ENCODE assay signal across 26 cellular contexts in the genomic region with DNA sequence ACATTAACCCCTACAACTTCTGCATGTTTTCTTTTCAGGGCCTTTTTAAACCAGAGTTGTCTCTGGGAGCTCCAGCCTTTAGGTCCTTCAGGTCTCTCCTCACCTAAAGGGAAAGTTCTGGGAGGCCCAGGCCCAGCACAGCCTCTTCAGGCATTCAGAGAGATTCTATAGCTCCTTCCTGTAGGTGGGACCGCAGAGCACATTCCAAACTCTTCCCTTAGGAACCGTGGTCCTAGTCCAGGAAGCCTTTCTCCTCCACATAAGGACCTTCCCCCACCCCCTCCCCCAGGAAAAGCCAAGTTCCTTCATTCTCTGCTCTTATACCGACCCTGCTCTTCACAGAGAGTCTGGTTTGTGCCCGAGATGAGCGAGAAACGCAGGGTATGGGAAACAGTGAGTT. TPM values are rescaled to one million over a fixed set of nuclear protein-coding genes. Genes with fewer than 3 reads are reported as not detected.
A peak's percentile ranks its signal among the peaks of the same experiment; 100 is the strongest.
DNase-seq lines count a peak whose midpoint lies in the region; ATAC-seq, FAIRE-seq and TF ChIP-seq lines count a peak whose summit lies in the region.
"Had no signal": no experiment of that assay in that cellular context is flagged by ENCODE, and none has a peak within 500 bp of the region (broad histone marks: within the 10 kb centered on the region; RNA-seq: fewer than 3 reads in every experiment).

No MANE protein-coding gene starts in this region.

- H3K9ac ChIP-seq in H1 (replicated peaks in 1 of 4; ENCODE audit: extremely low read depth in 1 of 4, low read depth in 3 of 4, low read length in 3 of 4): no peak overlapping the region
- H3K9ac ChIP-seq in neural progenitor cell: no peak overlapping the region
- H3K9ac ChIP-seq in colonic mucosa (ENCODE audit: low read depth in 2 of 2, low read length in 2 of 2): no peak overlapping the region
- H3K9ac ChIP-seq: KMS-11 had no signal

- no peaks in the 10 kb centered on the region for H3K79me1 ChIP-seq in H1 (ENCODE audit: low read depth, low read length)

- H2BK20ac ChIP-seq in H1 (ENCODE audit: low read length): no peak overlapping the region

- peaks cover 91% of the 10 kb centered on the region for H3K27me3 Mint-ChIP-seq in activated T-cell treated with anti-CD3 and anti-CD28 coated beads, Interleukin-2, amount 50 U/mL, for 72 hours (ENCODE audit: low read depth)
- H3K27me3 Mint-ChIP-seq in neural progenitor cell (ENCODE audit: insufficient read depth, low read depth) (peaks cover 53% of the 10 kb centered on the region), natural killer cell (ENCODE audit: low read depth in 2 of 2) (peaks cover 54 to 64% of the 10 kb centered on the region in 2 donors)

- H3K56ac ChIP-seq in H1 (replicated peaks; ENCODE audit: insufficient read length, low read depth, low read length): no peak overlapping the region

- H3K79me2 ChIP-seq in H1 (ENCODE audit: control insufficient read depth in 1 of 2, insufficient read depth in 2 of 2, low read length in 2 of 2) (no peaks in the 10 kb centered on the region), neural progenitor cell (ENCODE audit: low read depth) (no peaks in the 10 kb centered on the region)

- H4K91ac ChIP-seq in H1 (replicated peaks; ENCODE audit: insufficient read length, low read length): no peak overlapping the region

- H4K20me1 ChIP-seq in H1 (replicated peaks in 1 of 2; ENCODE audit: control insufficient read depth in 1 of 2, insufficient read depth in 2 of 2, low read length in 2 of 2): no peaks in the 10 kb centered on the region
- H4K20me1 ChIP-seq in neural progenitor cell (ENCODE audit: low read depth): peaks cover 26% of the 10 kb centered on the region

- no peak for TF ChIP-seq EP300 in H1 (IDR thresholded peaks at IDR 0.05; ENCODE audit: borderline replicate concordance in 1 of 2, low read depth in 2 of 2, low read length in 2 of 2)

- no peak overlapping the region for H3K18ac ChIP-seq in H1 (ENCODE audit: extremely low read depth, low read length)

- H3K9me3 ChIP-seq in H1 (ENCODE audit: insufficient read depth in 2 of 2, low read depth in 1 of 2, low read length in 1 of 2): no peaks in the 10 kb centered on the region
- no peaks in the 10 kb centered on the region for H3K9me3 ChIP-seq in neural progenitor cell (ENCODE audit: low read depth)
- H3K9me3 ChIP-seq in colonic mucosa: no peaks in the 10 kb centered on the region
- H3K9me3 ChIP-seq: BE2C, HAP-1 had no signal

- 0 out of 2 replicates have a peak overlapping the region, but pooled peaks have one; percentile 83 for H2BK15ac ChIP-seq in H1 (ENCODE audit: low read length)

- TF ChIP-seq CTCF in H1 (IDR thresholded peaks at IDR 0.05; ENCODE audit: control extremely low read depth in 1 of 3, insufficient read depth in 1 of 3, low read depth in 1 of 3, low read length in 3 of 3) (no peak), neural progenitor cell (IDR thresholded peaks at IDR 0.05) (no peak), colonic mucosa (IDR thresholded peaks at IDR 0.05) (no peak), natural killer cell (IDR thresholded peaks at IDR 0.05) (no peak)

- no peak overlapping the region for H4K8ac ChIP-seq in H1 (ENCODE audit: extremely low read depth, insufficient read depth, low read length)

- peaks cover 14% of the 10 kb centered on the region for H3K4me1 Mint-ChIP-seq in activated T-cell treated with anti-CD3 and anti-CD28 coated beads, Interleukin-2, amount 50 U/mL, for 72 hours (ENCODE audit: low read depth)
- H3K4me1 Mint-ChIP-seq in neural progenitor cell: peaks cover 16% of the 10 kb centered on the region
- H3K4me1 Mint-ChIP-seq in natural killer cell: peaks cover 4 to 8% of the 10 kb centered on the region in 2 donors

- intact Hi-C loops in colonic mucosa (cut with DNase I) (no loop called here), natural killer cell (cut with micrococcal nuclease) (no loop called here)

- no peak for FAIRE-seq in H1 (lab: Jason Lieb, UNC)

- DNase-seq in activated T-cell treated with anti-CD3 and anti-CD28 coated beads, Interleukin-2, amount 50 U/mL, for 72 hours: no peak
- DNase-seq in activated T-cell treated with anti-CD3 and anti-CD28 coated beads, Interleukin-2, amount 50 U/mL, for 48 hours: no peak
- no peak for DNase-seq in H1 (ENCODE audit: low read depth in 1 of 2, low spot score in 2 of 2)
- DNase-seq in neural progenitor cell (ENCODE audit: low spot score): no peak
- DNase-seq in EL: no peak
- no peak for DNase-seq in colonic mucosa
- DNase-seq in natural killer cell: no peak
- DNase-seq: 8988T; ACHN; BE2C; CD8-positive, alpha-beta memory T cell; DMS 273 treated with DMSO at 0.1 percent for 48 hours; DMS79; HFFc6; MM.1S; NCI-H2029; NCI-H446 treated with DMSO at 0.1 percent for 48 hours; NCI-H526; SHP77 had no signal

- peaks cover 0 to 10% (median 5%) of the 10 kb centered on the region in 4 experiments; a peak in 5 of 7 replicates for H3K4me1 ChIP-seq in H1 (replicated peaks in 1 of 4; ENCODE audit: control insufficient read depth in 3 of 4, insufficient read depth in 4 of 4, low read length in 3 of 4)
- H3K4me1 ChIP-seq in neural progenitor cell: peaks cover 10% of the 10 kb centered on the region
- peaks cover 5% of the 10 kb centered on the region for H3K4me1 ChIP-seq in colonic mucosa
- H3K4me1 ChIP-seq: BE2C had no signal

- POLR2A ChIA-PET in H1 (lab: Charles Lee; ENCODE audit: partially characterized antibody): interaction anchor here (1.2 to 1.5 kb wide), 2 partner anchors 9 to 11 kb away, joined by 4 read pairs; no protein-coding TSS in a partner anchor

- H3K36me3 ChIP-seq in H1 (ENCODE audit: control insufficient read depth in 2 of 4, insufficient read depth in 4 of 4, low read length in 3 of 4) (no peaks in the 10 kb centered on the region), neural progenitor cell (no peaks in the 10 kb centered on the region), colonic mucosa (no peaks in the 10 kb centered on the region)
- H3K36me3 ChIP-seq: BE2C, HAP-1 had no signal

- H3K14ac ChIP-seq in H1 (ENCODE audit: insufficient read length): no peak overlapping the region

- WGBS in H1 (ENCODE audit: extremely low coverage in 1 of 2, insufficient coverage in 1 of 2, insufficient read length in 1 of 2, insufficient replicate concordance in 2 of 2, low coverage in 1 of 2, low lambda C conversion rate in 2 of 2, missing lambda C conversion rate in 1 of 2), 2 experiments: 38% methylated on average over 6 of the region's 6 CpGs; no CpG with 5 or more reads in 1 of the 2 experiments

- no peak overlapping the region for H3K4ac ChIP-seq in H1 (replicated peaks; ENCODE audit: insufficient read length, low read depth, low read length)

- no peak overlapping the region for H2AK5ac ChIP-seq in H1 (ENCODE audit: low read depth, low read length)

- no peak for ATAC-seq in activated T-cell treated with anti-CD3 and anti-CD28 coated beads, Interleukin-2, amount 50 U/mL, for 72 hours (replicated peaks in 1 of 2)
- ATAC-seq in natural killer cell: no peak
- ATAC-seq: Panc1 had no signal

- H2BK12ac ChIP-seq in H1 (ENCODE audit: low read depth, low read length): no peak overlapping the region

- no peak for TF ChIP-seq POLR2A in H1 (IDR thresholded peaks at IDR 0.05; ENCODE audit: control extremely low read depth in 1 of 2, low read depth in 2 of 2, low read length in 2 of 2)

- H3K9me3 Mint-ChIP-seq in activated T-cell treated with anti-CD3 and anti-CD28 coated beads, Interleukin-2, amount 50 U/mL, for 72 hours: no peaks in the 10 kb centered on the region
- peaks cover 5% of the 10 kb centered on the region for H3K9me3 Mint-ChIP-seq in neural progenitor cell
- peaks cover 3 to 4% of the 10 kb centered on the region in 2 donors for H3K9me3 Mint-ChIP-seq in natural killer cell

- H3K4me2 ChIP-seq in H1 (ENCODE audit: insufficient read depth in 1 of 2, low read depth in 2 of 2, low read length in 2 of 2) (peak overlapping the region; percentile 62 to 78; a peak in 1 of 4 replicates), neural progenitor cell (no peak overlapping the region)
- H3K4me2 ChIP-seq: KMS-11 had no signal

- H2BK5ac ChIP-seq in H1 (ENCODE audit: low read depth, low read length): no peak overlapping the region

- no peak overlapping the region for H3K27ac ChIP-seq in H1 (ENCODE audit: low read depth, low read length)
- H3K27ac ChIP-seq in neural progenitor cell: no peak overlapping the region
- no peak overlapping the region for H3K27ac ChIP-seq in colonic mucosa
- H3K27ac ChIP-seq: KMS-11, RWPE1 had no signal

- TF ChIP-seq RAD21 in H1 (IDR thresholded peaks at IDR 0.05 in 1 of 2, conservative IDR thresholded peaks at IDR 0.05 in 1 of 2; ENCODE audit: low read depth in 2 of 2, low read length in 2 of 2): no peak

- H3K27ac Mint-ChIP-seq in activated T-cell treated with anti-CD3 and anti-CD28 coated beads, Interleukin-2, amount 50 U/mL, for 72 hours: peak overlapping the region; percentile 54
- H3K27ac Mint-ChIP-seq in neural progenitor cell: no peak overlapping the region
- no peak overlapping the region for H3K27ac Mint-ChIP-seq in natural killer cell
- H3K27ac Mint-ChIP-seq: CD14-positive monocyte; CD8-positive, alpha-beta memory T cell; HFFc6 had no signal

- no peak overlapping the region for H2AFZ ChIP-seq in H1 (ENCODE audit: low read length)
- no peak overlapping the region for H2AFZ ChIP-seq in neural progenitor cell (replicated peaks)

- H3K23me2 ChIP-seq in H1 (ENCODE audit: low read depth, low read length): no peaks in the 10 kb centered on the region; the same call in 1 of the 2 replicates

- peaks cover 19% of the 10 kb centered on the region for H3F3A ChIP-seq in neural progenitor cell (ENCODE audit: low read depth)

- no peak overlapping the region for H4K5ac ChIP-seq in H1 (ENCODE audit: insufficient read length, low read depth, low read length)

- H2BK120ac ChIP-seq in H1 (replicated peaks; ENCODE audit: low read depth, low read length): no peak overlapping the region

- H3K4me3 ChIP-seq in H1 (ENCODE audit: extremely low read depth in 1 of 4, insufficient read depth in 2 of 4, low read depth in 3 of 4, low read length in 4 of 4): peak overlapping the region in 1 of 4 experiments; percentile 52; a peak in 1 of 8 replicates
- no peak overlapping the region for H3K4me3 ChIP-seq in neural progenitor cell
- H3K4me3 ChIP-seq in colonic mucosa: no peak overlapping the region
- H3K4me3 ChIP-seq: HAP-1 had no signal

- H3K23ac ChIP-seq in H1 (ENCODE audit: insufficient read length): no peak overlapping the region

- H3K27me3 ChIP-seq in H1 (replicated peaks in 1 of 4; ENCODE audit: control insufficient read depth in 3 of 4, extremely low read depth in 1 of 4, insufficient read depth in 3 of 4, low read length in 3 of 4) (peaks cover 59 to 96% (median 89%) of the 10 kb centered on the region in 4 experiments), neural progenitor cell (peaks cover 100% of the 10 kb centered on the region), colonic mucosa (peaks cover 57% of the 10 kb centered on the region)
- H3K27me3 ChIP-seq: BE2C had no signal

- CTCF ChIA-PET in H1 (lab: Charles Lee; ENCODE audit: partially characterized antibody): interaction anchor here (0.6 to 6.8 kb wide), 14 partner anchors 7 to 845 kb away, joined by 3 to 83 read pairs (median 6); a partner anchor contains a TSS

- peaks cover 3 to 6% of the 10 kb centered on the region in 2 donors for H3K36me3 Mint-ChIP-seq in activated T-cell treated with anti-CD3 and anti-CD28 coated beads, Interleukin-2, amount 50 U/mL, for 72 hours (ENCODE audit: insufficient read depth in 2 of 2)
- peaks cover 1% of the 10 kb centered on the region for H3K36me3 Mint-ChIP-seq in neural progenitor cell
- no peaks in the 10 kb centered on the region for H3K36me3 Mint-ChIP-seq in natural killer cell
- H3K36me3 Mint-ChIP-seq: CD8-positive, alpha-beta memory T cell; IgD-negative memory B cell had no signal

- H3K4me3 Mint-ChIP-seq in activated T-cell treated with anti-CD3 and anti-CD28 coated beads, Interleukin-2, amount 50 U/mL, for 72 hours: peak overlapping the region in 1 of 2 donors; percentile 21
- peak overlapping the region; percentile 19 for H3K4me3 Mint-ChIP-seq in neural progenitor cell
- H3K4me3 Mint-ChIP-seq in natural killer cell: no peak overlapping the region
- H3K4me3 Mint-ChIP-seq: HFFc6 had no signal

RNA-seq across cellular contexts. Expression of a gene that starts 14.8 kb away (rescaled TPM):
- not detected for total RNA-seq in activated T-cell treated with anti-CD3 and anti-CD28 coated beads, Interleukin-2, amount 50 U/mL, for 72 hours
- 0.19 and 0.45 TPM in 2 replicates for total RNA-seq in H1 (2021; fragmentation: NEBNext Ultra II Directional; extraction: Animal tissue kit (Norgen Biotek cat#: 25700))
- 0.03 and 0.13 TPM in 2 replicates for polyA plus RNA-seq in H1 (2011; rRNA removed)
- polyA plus RNA-seq in H1 (2011; cell fraction: cytosol; rRNA removed): 0.05 TPM
- polyA plus RNA-seq in H1 (2011; cell fraction: nucleus; rRNA removed): 0.06 TPM
- 0.08 TPM in 1 of 4 replicates, not detected in the others for polyA plus RNA-seq in H1 (2012, experiment 1 of 2)
- polyA plus RNA-seq in H1 (2012, experiment 2 of 2): not detected
- 0.08 TPM for polyA plus RNA-seq in H1 (2013, experiment 1 of 2)
- polyA plus RNA-seq in H1 (2013, experiment 2 of 2): 0.06 TPM
- polyA minus RNA-seq in H1 (2011; rRNA and poly(A)+ RNA removed): not detected in 2 replicates
- polyA minus RNA-seq in H1 (2011; cell fraction: cytosol; rRNA and poly(A)+ RNA removed): not detected
- polyA minus RNA-seq in H1 (2011; cell fraction: nucleus; rRNA and poly(A)+ RNA removed): not detected
- total RNA-seq in neural progenitor cell (ENCODE audit: low replicate concordance): 0.79 and 1.1 TPM in 2 replicates
- not detected for total RNA-seq in colonic mucosa
- not detected for total RNA-seq in natural killer cell
- total RNA-seq: CD8-positive, alpha-beta memory T cell; HFFc6; OCI-LY7 had no signal
- polyA plus RNA-seq: CD14-positive monocyte; CD8-positive, alpha-beta memory T cell; IgD-negative memory B cell had no signal
